21 cellular contexts compared by ENCODE assay signal in the genomic region with DNA sequence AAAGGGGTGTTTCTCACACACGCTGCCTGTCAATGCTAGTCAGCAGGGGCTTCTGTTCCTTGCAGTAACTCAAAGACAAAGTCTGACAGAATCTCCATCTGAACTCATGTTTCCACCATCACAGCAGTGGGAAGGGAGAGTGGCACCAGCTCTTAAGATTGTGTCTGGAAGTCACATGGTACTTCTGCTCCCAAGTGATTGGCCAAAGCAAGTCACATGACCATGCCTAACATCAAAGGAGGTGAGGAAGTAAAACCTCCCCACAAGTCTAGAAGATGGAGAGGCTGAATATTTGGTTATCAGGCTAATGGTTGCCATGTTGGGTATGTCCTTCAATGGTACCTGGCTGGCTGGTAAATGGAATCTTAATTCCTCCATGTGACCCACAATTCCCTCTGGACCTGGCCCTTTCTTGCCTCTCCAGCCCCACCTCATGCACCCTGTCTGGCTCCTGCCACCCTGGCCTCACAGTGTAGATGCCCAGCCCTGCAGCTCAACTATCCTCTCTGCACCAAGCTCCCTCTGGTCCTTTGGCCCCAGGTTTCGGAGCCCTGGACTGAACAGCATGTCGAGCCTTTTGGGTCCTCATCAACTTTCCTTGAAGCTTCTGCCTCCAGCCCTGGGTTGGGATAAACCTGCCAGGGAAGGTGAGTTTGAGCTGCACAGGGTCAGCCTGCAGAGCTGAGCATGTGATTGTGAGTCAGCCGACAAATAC. TPM values are rescaled to one million over a fixed set of nuclear protein-coding genes. Genes with fewer than 3 reads are reported as not detected.
A peak's percentile ranks its signal among the peaks of the same experiment; 100 is the strongest.
DNase-seq lines count a peak whose midpoint lies in the region; ATAC-seq, FAIRE-seq and TF ChIP-seq lines count a peak whose summit lies in the region.
"Had no signal": no experiment of that assay in that cellular context is flagged by ENCODE, and none has a peak within 500 bp of the region (broad histone marks: within the 10 kb centered on the region; RNA-seq: fewer than 3 reads in every experiment).

No MANE protein-coding gene starts in this region.

- H3K9ac ChIP-seq in K562 (ENCODE audit: insufficient read depth in 1 of 2, low read depth in 2 of 2, low read length in 2 of 2) (no peak overlapping the region), neuronal stem cell (ENCODE audit: low read depth, low read length, poor library complexity) (no peak overlapping the region)

- H4K20me1 ChIP-seq in K562 (replicated peaks; ENCODE audit: control insufficient read depth, insufficient read depth, low read length), result no peaks in the 10 kb centered on the region

- TF ChIP-seq EP300 in K562 (IDR thresholded peaks at IDR 0.05; ENCODE audit: low read length), result no peak

- no peak overlapping the region for H4K8ac ChIP-seq in neuronal stem cell (ENCODE audit: low read depth, low read length)

- CTCF ChIA-PET in K562 (lab: Yijun Ruan, JAX; ENCODE audit: low intra/inter-chr PET ratio), result no interaction called here

- no peak overlapping the region for H3K23ac ChIP-seq in neuronal stem cell (ENCODE audit: low read depth, low read length, poor library complexity)

- 2% methylated on average over 4 of the region's 4 CpGs for WGBS in K562 (ENCODE audit: insufficient coverage, low coverage, missing lambda C conversion rate)
- WGBS in neuronal stem cell (ENCODE audit: extremely low coverage in 2 of 2, insufficient read length in 2 of 2, insufficient replicate concordance in 1 of 2), 2 donors, result no CpG with 5 or more reads among the region's 4 CpGs

- no peaks in the 10 kb centered on the region for H3K79me1 ChIP-seq in neuronal stem cell (ENCODE audit: low read depth, low read length)

- peak overlapping the region; percentile 7 for H3K18ac ChIP-seq in neuronal stem cell (ENCODE audit: low read length)

- TF ChIP-seq POLR2A in K562 (conservative IDR thresholded peaks at IDR 0.05), result no peak

- no peaks in the 10 kb centered on the region for H3K27me3 ChIP-seq in K562 (ENCODE audit: control insufficient read depth in 2 of 2, insufficient read depth in 2 of 2, low read length in 2 of 2)
- H3K27me3 ChIP-seq in neuronal stem cell (ENCODE audit: control insufficient read depth in 3 of 3, insufficient read depth in 3 of 3, low read depth in 1 of 3, low read length in 3 of 3), result peaks cover 0 to 3% (median 0%) of the 10 kb centered on the region in 3 experiments
- H3K27me3 ChIP-seq: heart left ventricle, pancreas, thyroid gland had no signal

- H3K4me2 ChIP-seq in K562 (ENCODE audit: insufficient read depth, low read length), result no peak overlapping the region
- no peak overlapping the region for H3K4me2 ChIP-seq in neuronal stem cell (ENCODE audit: insufficient read depth, low read length, poor library complexity, severe bottlenecking)

- no peak overlapping the region for H4K91ac ChIP-seq in neuronal stem cell (ENCODE audit: low read depth, low read length, poor library complexity)

- no peak overlapping the region for H2AFZ ChIP-seq in K562 (ENCODE audit: low read depth, low read length)
- no peak overlapping the region for H2AFZ ChIP-seq in neuronal stem cell (ENCODE audit: low read length)

- H3K4me3 ChIP-seq in K562, result no peak overlapping the region
- peak overlapping the region in 1 of 2 donors; percentile 22 for H3K4me3 ChIP-seq in neuronal stem cell (ENCODE audit: low read length in 2 of 2)
- H3K4me3 ChIP-seq: heart left ventricle, pancreas, thyroid gland had no signal

- no peak overlapping the region for H3K4ac ChIP-seq in neuronal stem cell (ENCODE audit: low read length)

- no peak for TF ChIP-seq CTCF in 22Rv1 (IDR thresholded peaks at IDR 0.05)
- TF ChIP-seq CTCF in K562 (IDR thresholded peaks at IDR 0.05 in 2 of 3, conservative IDR thresholded peaks at IDR 0.05 in 1 of 3; ENCODE audit: insufficient read depth in 2 of 3, low read depth in 1 of 3, low read length in 3 of 3), result no peak
- no peak for TF ChIP-seq CTCF in GM10266 (IDR thresholded peaks at IDR 0.05; ENCODE audit: control insufficient read depth, insufficient read depth, low read depth, missing control alignments)

- FAIRE-seq in HTR-8/SVneo (lab: Jason Lieb, UNC), result peak; percentile 42
- no peak for FAIRE-seq in K562 (lab: Jason Lieb, UNC)
- FAIRE-seq: pancreas had no signal

- H3K27ac ChIP-seq in 22Rv1 (peak overlapping the region; percentile 97), K562 (ENCODE audit: extremely low read depth, low read depth, low read length) (no peak overlapping the region), neuronal stem cell (replicated peaks; ENCODE audit: low read length) (no peak overlapping the region)
- H3K27ac ChIP-seq: heart left ventricle, pancreas, thyroid gland had no signal

- no peak overlapping the region for H2BK15ac ChIP-seq in neuronal stem cell (ENCODE audit: low read length)

- H3K79me2 ChIP-seq in K562 (ENCODE audit: control insufficient read depth, insufficient read depth, low read length), result no peaks in the 10 kb centered on the region

- TF ChIP-seq RAD21 in K562 (CRISPR knock-in tag; conservative IDR thresholded peaks at IDR 0.05 in 1 of 2, IDR thresholded peaks at IDR 0.05 in 1 of 2), result no peak

- H3K4me1 ChIP-seq in K562 (replicated peaks in 1 of 2; ENCODE audit: control insufficient read depth in 2 of 2, insufficient read depth in 2 of 2, low read length in 2 of 2), result no peaks in the 10 kb centered on the region
- H3K4me1 ChIP-seq in neuronal stem cell (ENCODE audit: control insufficient read depth in 2 of 2, insufficient read depth in 1 of 2, low read depth in 1 of 2, low read length in 2 of 2), result no peaks in the 10 kb centered on the region
- H3K4me1 ChIP-seq: Caco-2, heart left ventricle, pancreas, thyroid gland had no signal

- H2BK120ac ChIP-seq in neuronal stem cell (ENCODE audit: low read depth, low read length), result no peak overlapping the region

- no peak for ATAC-seq in K562
- ATAC-seq: activated CD4-positive, alpha-beta T cell treated with anti-CD3 and anti-CD28 coated beads for 36 hours; HCT116; heart left ventricle; pancreas; stimulated activated naive CD8-positive, alpha-beta T cell treated with anti-CD3 and anti-CD28 coated beads, Interleukin-15, amount 100 ng/mL, for 72 hours had no signal

- no peaks in the 10 kb centered on the region for H3K9me1 ChIP-seq in K562 (ENCODE audit: control insufficient read depth, insufficient read depth, low read length)

- no peaks in the 10 kb centered on the region for H3K36me3 ChIP-seq in K562 (ENCODE audit: control insufficient read depth, insufficient read depth, low read length)
- no peaks in the 10 kb centered on the region for H3K36me3 ChIP-seq in neuronal stem cell (replicated peaks in 1 of 2; ENCODE audit: control insufficient read depth in 2 of 2, insufficient read depth in 2 of 2, low read length in 2 of 2)
- H3K36me3 ChIP-seq: heart left ventricle, pancreas, thyroid gland had no signal

- POLR2A ChIA-PET in K562 (lab: Yijun Ruan, JAX), result no interaction called here

- H2AK5ac ChIP-seq in neuronal stem cell (ENCODE audit: low read depth, low read length), result no peak overlapping the region

- DNase-seq in HTR-8/SVneo (ENCODE audit: insufficient read length, low spot score) (no peak), K562 (ENCODE audit: extremely low read depth in 1 of 4, low spot score in 3 of 4) (peak in 1 of 4 experiments; percentile 17), neuronal stem cell (ENCODE audit: low spot score) (no peak), pons (ENCODE audit: low spot score) (no peak), NCI-H1417 treated with DMSO at 0.1 percent for 48 hours (lab: John Stamatoyannopoulos, UW) (no peak), GM10266 (ENCODE audit: extremely low spot score) (no peak)
- DNase-seq in stimulated activated CD4-positive, alpha-beta T cell treated with anti-CD3 and anti-CD28 coated beads, Interleukin-2, amount 100 ng/mL, for 48 hours, result no peak
- DNase-seq: activated CD4-positive, alpha-beta T cell treated with anti-CD3 and anti-CD28 coated beads for 36 hours; DND-41; heart left ventricle; NCI-H1048; NCI-H187; NCI-H524 treated with DMSO at 0.1 percent for 48 hours; NK-92 treated with Interleukin-12 subunit alpha and Interleukin-12 subunit beta, amount 100 ng/mL, for 24 hours; pancreas; SHP77; stimulated activated naive CD8-positive, alpha-beta T cell treated with anti-CD3 and anti-CD28 coated beads, Interleukin-15, amount 100 ng/mL, for 72 hours; thyroid gland had no signal

- no peak overlapping the region for H2BK12ac ChIP-seq in neuronal stem cell (ENCODE audit: low read length)

- H3K14ac ChIP-seq in neuronal stem cell (ENCODE audit: low read length), result no peak overlapping the region

- intact Hi-C loops in K562 (cut with micrococcal nuclease), result no loop called here

- H3K9me3 ChIP-seq in K562 (replicated peaks; ENCODE audit: control insufficient read depth, insufficient read depth, low read depth, low read length), result no peaks in the 10 kb centered on the region
- no peaks in the 10 kb centered on the region for H3K9me3 ChIP-seq in neuronal stem cell (replicated peaks in 1 of 2; ENCODE audit: control insufficient read depth in 2 of 2, insufficient read depth in 1 of 2, low read depth in 1 of 2, low read length in 2 of 2)
- H3K9me3 ChIP-seq: pancreas, thyroid gland had no signal

- in situ Hi-C loops in K562 (cut with MboI), result no loop called here

- H2BK5ac ChIP-seq in neuronal stem cell (ENCODE audit: low read length), result no peak overlapping the region

- no TSS peak for BruUV-seq in K562 (replicated peaks; lab: Mats Ljungman, UMichigan)

RNA-seq across cellular contexts. Expression of a gene that starts 51.0 kb away (rescaled TPM):
- total RNA-seq in K562 (2011; cell fraction: chromatin; rRNA removed; ENCODE audit: low replicate concordance), result not detected in 2 replicates
- not detected in 2 replicates for total RNA-seq in K562 (2011; cell fraction: nucleolus; rRNA removed)
- total RNA-seq in K562 (2011; cell fraction: nucleoplasm; rRNA removed), result not detected in 2 replicates
- total RNA-seq in K562 (2014; rRNA removed) (not detected in 2 replicates), K562 (2014; rRNA removed; fragmentation: Illumina TruSeq; extraction: Trizol) (not detected in 2 replicates), K562 (2015; rRNA removed; fragmentation: Illumina TruSeq; extraction: Trizol) (not detected in 2 replicates), K562 (2021) (0.16 and 0.20 TPM in 2 replicates)
- polyA plus RNA-seq in K562 (2011; rRNA removed) (not detected in 2 replicates), K562 (2014; fragmentation: Illumina TruSeq; extraction: Trizol) (not detected in 2 replicates), K562 (2014; fragmentation: Nextera tagmentation; extraction: Ambion mirVana) (not detected), K562 (2014; rRNA removed) (not detected in 2 replicates)
- not detected in 2 replicates for polyA plus RNA-seq in K562 (2011; cell fraction: cytosol; rRNA removed)
- not detected in 2 replicates for polyA plus RNA-seq in K562 (2011; cell fraction: nucleus; rRNA removed)
- 0.03 TPM in 1 of 2 replicates, not detected in the other for polyA plus RNA-seq in K562 (2012)
- polyA minus RNA-seq in K562 (2011; rRNA and poly(A)+ RNA removed), result not detected in 2 replicates
- not detected in 2 replicates for polyA minus RNA-seq in K562 (2011; cell fraction: cytosol; rRNA and poly(A)+ RNA removed)
- polyA minus RNA-seq in K562 (2011; cell fraction: nucleus; rRNA and poly(A)+ RNA removed), result not detected in 2 replicates
- polyA plus RNA-seq in neuronal stem cell (2013, experiment 1 of 2), result 0.10 TPM
- 0.08 TPM for polyA plus RNA-seq in neuronal stem cell (2013, experiment 2 of 2)
